Comparison of ENCODE assay signal across 1 cellular context in the genomic region with DNA sequence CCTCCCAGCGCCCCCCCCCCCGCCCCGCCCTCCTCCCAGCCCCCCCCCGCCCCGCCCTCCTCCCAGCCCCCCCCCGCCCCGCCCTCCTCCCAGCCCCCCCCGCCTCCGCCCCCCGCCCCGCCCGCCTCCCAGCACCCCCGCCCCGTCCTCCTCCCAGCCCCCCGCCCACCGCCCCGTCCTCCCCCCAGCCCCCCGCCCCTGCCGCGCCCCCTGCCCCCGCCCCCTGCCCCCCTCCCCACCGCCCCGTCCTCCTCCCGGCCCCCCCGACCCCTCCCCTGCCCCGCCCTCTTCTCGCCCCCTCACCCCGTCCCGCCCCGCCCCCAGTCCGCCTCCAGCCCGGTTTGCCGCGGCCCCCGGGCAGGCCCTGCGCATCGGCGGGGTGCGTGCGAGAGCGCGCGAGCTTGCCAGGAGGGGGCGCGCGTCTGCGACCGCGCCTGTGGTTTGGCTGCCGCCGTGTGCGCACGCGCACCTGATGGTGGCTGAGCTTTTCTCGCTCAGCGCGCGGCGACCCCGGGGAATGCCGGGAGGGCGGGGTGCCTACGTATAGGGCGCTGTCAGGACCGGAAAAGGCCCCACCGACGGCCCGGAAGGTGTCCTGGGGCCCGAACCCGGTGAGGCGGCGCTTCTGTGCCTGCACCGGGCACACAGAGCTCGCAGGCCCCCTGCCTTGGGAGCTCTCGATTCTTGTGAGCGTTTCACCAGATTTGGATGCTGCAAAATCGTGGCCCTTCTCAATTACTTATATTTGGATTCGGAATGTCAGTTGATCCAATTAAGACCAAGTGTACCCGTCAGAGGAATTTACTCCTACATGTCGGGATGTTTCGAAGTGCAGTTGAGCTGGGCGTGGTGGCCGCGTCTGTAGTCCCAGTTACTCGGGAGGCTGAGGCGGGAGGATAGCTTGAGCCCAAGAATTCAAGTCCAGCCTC.
A peak's percentile ranks its signal among the peaks of the same experiment; 100 is the strongest.
TF ChIP-seq lines count a peak whose summit lies in the region.

No MANE protein-coding gene starts in this region.

TF ChIP-seq in HepG2, 621 proteins besides CTCF, POLR2A, EP300 and RAD21 (continued from another document and continues in another):
- TF ChIP-seq ETS1 (CRISPR knock-in tag; IDR thresholded peaks at IDR 0.05) (no peak), ZNF468 (CRISPR knock-in tag; IDR thresholded peaks at IDR 0.05) (no peak), NCOA1 (CRISPR knock-in tag; IDR thresholded peaks at IDR 0.05) (no peak), FOXA3 (CRISPR knock-in tag; IDR thresholded peaks at IDR 0.05) (no peak; the same call in none of the 2 replicates), SMAD3 (CRISPR knock-in tag; IDR thresholded peaks at IDR 0.05) (0 out of 2 replicates have a peak, but pooled peaks have one; percentile 42), ZNF142 (CRISPR knock-in tag; IDR thresholded peaks at IDR 0.05) (no peak; the same call in 1 of the 2 replicates), MXI1 (IDR thresholded peaks at IDR 0.05; ENCODE audit: borderline replicate concordance, low read depth, low read length) (peak; percentile 73; the same call in 2 of the 3 replicates), ZHX1 (CRISPR knock-in tag; IDR thresholded peaks at IDR 0.05; ENCODE audit: low read depth) (peak; percentile 52; the same call in 1 of the 2 replicates), PHF21A (CRISPR knock-in tag; IDR thresholded peaks at IDR 0.05) (peak; percentile 84), CSRNP2 (CRISPR knock-in tag; conservative IDR thresholded peaks at IDR 0.05; ENCODE audit: low read depth) (no peak), ZSCAN30 (CRISPR knock-in tag; IDR thresholded peaks at IDR 0.05) (no peak), RBM39 (IDR thresholded peaks at IDR 0.05; ENCODE audit: low read depth, low read length, poor library complexity, severe bottlenecking) (no peak), HMG20B (CRISPR knock-in tag; conservative IDR thresholded peaks at IDR 0.05) (no peak), ZNF329 (CRISPR knock-in tag; IDR thresholded peaks at IDR 0.05; ENCODE audit: low read depth) (no peak), TP53 (CRISPR knock-in tag; conservative IDR thresholded peaks at IDR 0.05) (no peak; the same call in 1 of the 2 replicates), ZNF777 (CRISPR knock-in tag; IDR thresholded peaks at IDR 0.05) (peak; percentile 85), ARID4A (CRISPR knock-in tag; IDR thresholded peaks at IDR 0.05; ENCODE audit: borderline replicate concordance) (no peak; the same call in 1 of the 2 replicates), SP5 (CRISPR knock-in tag; IDR thresholded peaks at IDR 0.05; ENCODE audit: borderline replicate concordance, low read depth) (peak; percentile 61), JUND (CRISPR knock-in tag; IDR thresholded peaks at IDR 0.05) (no peak), ZNF747 (CRISPR knock-in tag; IDR thresholded peaks at IDR 0.05; ENCODE audit: borderline replicate concordance) (0 out of 2 replicates have a peak, but pooled peaks have one; percentile 29), HNF4A (CRISPR knock-in tag; IDR thresholded peaks at IDR 0.05) (peak; percentile 29; the same call in 1 of the 2 replicates)
- TF ChIP-seq, protein P1, sequence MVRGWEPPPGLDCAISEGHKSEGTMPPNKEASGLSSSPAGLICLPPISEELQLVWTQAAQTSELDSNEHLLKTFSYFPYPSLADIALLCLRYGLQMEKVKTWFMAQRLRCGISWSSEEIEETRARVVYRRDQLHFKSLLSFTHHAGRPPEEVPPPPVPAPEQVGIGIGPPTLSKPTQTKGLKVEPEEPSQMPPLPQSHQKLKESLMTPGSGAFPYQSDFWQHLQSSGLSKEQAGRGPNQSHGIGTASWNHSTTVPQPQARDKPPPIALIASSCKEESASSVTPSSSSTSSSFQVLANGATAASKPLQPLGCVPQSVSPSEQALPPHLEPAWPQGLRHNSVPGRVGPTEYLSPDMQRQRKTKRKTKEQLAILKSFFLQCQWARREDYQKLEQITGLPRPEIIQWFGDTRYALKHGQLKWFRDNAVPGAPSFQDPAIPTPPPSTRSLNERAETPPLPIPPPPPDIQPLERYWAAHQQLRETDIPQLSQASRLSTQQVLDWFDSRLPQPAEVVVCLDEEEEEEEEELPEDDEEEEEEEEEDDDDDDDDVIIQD (CRISPR knock-in tag; IDR thresholded peaks at IDR 0.05; ENCODE audit: low read depth): no peak
- TF ChIP-seq, protein P2, sequence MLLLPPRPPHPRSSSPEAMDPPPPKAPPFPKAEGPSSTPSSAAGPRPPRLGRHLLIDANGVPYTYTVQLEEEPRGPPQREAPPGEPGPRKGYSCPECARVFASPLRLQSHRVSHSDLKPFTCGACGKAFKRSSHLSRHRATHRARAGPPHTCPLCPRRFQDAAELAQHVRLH (CRISPR knock-in tag; IDR thresholded peaks at IDR 0.05; ENCODE audit: borderline replicate concordance, low read depth): peak; percentile 72; the same call in 1 of the 2 replicates
- TF ChIP-seq, protein P3, sequence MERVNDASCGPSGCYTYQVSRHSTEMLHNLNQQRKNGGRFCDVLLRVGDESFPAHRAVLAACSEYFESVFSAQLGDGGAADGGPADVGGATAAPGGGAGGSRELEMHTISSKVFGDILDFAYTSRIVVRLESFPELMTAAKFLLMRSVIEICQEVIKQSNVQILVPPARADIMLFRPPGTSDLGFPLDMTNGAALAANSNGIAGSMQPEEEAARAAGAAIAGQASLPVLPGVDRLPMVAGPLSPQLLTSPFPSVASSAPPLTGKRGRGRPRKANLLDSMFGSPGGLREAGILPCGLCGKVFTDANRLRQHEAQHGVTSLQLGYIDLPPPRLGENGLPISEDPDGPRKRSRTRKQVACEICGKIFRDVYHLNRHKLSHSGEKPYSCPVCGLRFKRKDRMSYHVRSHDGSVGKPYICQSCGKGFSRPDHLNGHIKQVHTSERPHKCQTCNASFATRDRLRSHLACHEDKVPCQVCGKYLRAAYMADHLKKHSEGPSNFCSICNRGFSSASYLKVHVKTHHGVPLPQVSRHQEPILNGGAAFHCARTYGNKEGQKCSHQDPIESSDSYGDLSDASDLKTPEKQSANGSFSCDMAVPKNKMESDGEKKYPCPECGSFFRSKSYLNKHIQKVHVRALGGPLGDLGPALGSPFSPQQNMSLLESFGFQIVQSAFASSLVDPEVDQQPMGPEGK (CRISPR knock-in tag; IDR thresholded peaks at IDR 0.05): peak; percentile 75
- TF ChIP-seq, protein P4, sequence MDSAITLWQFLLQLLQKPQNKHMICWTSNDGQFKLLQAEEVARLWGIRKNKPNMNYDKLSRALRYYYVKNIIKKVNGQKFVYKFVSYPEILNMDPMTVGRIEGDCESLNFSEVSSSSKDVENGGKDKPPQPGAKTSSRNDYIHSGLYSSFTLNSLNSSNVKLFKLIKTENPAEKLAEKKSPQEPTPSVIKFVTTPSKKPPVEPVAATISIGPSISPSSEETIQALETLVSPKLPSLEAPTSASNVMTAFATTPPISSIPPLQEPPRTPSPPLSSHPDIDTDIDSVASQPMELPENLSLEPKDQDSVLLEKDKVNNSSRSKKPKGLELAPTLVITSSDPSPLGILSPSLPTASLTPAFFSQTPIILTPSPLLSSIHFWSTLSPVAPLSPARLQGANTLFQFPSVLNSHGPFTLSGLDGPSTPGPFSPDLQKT (CRISPR knock-in tag; IDR thresholded peaks at IDR 0.05; ENCODE audit: borderline replicate concordance): peak; percentile 66; the same call in 1 of the 2 replicates
